1 cellular context compared by ENCODE assay signal in genomic region chrX:10165580-10166247, GRCh38.
TF ChIP-seq lines count a peak whose summit lies in the region.

No MANE protein-coding gene starts in this region.

TF ChIP-seq in HepG2, 621 proteins besides CTCF, POLR2A, EP300 and RAD21 (continued from another document):
- TF ChIP-seq ZNF407 (CRISPR knock-in tag; IDR thresholded peaks at IDR 0.05; ENCODE audit: not compliant biosample characterization) = no peak
- TF ChIP-seq ZNF556 (CRISPR knock-in tag; IDR thresholded peaks at IDR 0.05; ENCODE audit: borderline replicate concordance) = no peak
- no peak for TF ChIP-seq SKI (IDR thresholded peaks at IDR 0.05; ENCODE audit: partially characterized antibody)
- no peak for TF ChIP-seq RARG (CRISPR knock-in tag; IDR thresholded peaks at IDR 0.05; ENCODE audit: low read depth)
- no peak for TF ChIP-seq TCF12 (IDR thresholded peaks at IDR 0.05)
- no peak for TF ChIP-seq TCF12 (CRISPR knock-in tag; IDR thresholded peaks at IDR 0.05)
- no peak for TF ChIP-seq ZNF232 (CRISPR knock-in tag; IDR thresholded peaks at IDR 0.05; ENCODE audit: borderline replicate concordance)
- TF ChIP-seq GLI4 (CRISPR knock-in tag; IDR thresholded peaks at IDR 0.05; ENCODE audit: borderline replicate concordance) = no peak
- TF ChIP-seq ZNF792 (CRISPR knock-in tag; IDR thresholded peaks at IDR 0.05) = no peak
- TF ChIP-seq, protein P1, sequence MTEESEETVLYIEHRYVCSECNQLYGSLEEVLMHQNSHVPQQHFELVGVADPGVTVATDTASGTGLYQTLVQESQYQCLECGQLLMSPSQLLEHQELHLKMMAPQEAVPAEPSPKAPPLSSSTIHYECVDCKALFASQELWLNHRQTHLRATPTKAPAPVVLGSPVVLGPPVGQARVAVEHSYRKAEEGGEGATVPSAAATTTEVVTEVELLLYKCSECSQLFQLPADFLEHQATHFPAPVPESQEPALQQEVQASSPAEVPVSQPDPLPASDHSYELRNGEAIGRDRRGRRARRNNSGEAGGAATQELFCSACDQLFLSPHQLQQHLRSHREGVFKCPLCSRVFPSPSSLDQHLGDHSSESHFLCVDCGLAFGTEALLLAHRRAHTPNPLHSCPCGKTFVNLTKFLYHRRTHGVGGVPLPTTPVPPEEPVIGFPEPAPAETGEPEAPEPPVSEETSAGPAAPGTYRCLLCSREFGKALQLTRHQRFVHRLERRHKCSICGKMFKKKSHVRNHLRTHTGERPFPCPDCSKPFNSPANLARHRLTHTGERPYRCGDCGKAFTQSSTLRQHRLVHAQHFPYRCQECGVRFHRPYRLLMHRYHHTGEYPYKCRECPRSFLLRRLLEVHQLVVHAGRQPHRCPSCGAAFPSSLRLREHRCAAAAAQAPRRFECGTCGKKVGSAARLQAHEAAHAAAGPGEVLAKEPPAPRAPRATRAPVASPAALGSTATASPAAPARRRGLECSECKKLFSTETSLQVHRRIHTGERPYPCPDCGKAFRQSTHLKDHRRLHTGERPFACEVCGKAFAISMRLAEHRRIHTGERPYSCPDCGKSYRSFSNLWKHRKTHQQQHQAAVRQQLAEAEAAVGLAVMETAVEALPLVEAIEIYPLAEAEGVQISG (CRISPR knock-in tag; IDR thresholded peaks at IDR 0.05) = no peak
- TF ChIP-seq SIN3B (IDR thresholded peaks at IDR 0.05; ENCODE audit: low read length) = no peak
- TF ChIP-seq MIXL1 (CRISPR knock-in tag; IDR thresholded peaks at IDR 0.05) = no peak
- no peak for TF ChIP-seq KDM4B (CRISPR knock-in tag; IDR thresholded peaks at IDR 0.05)
- TF ChIP-seq KDM1A (CRISPR knock-in tag; IDR thresholded peaks at IDR 0.05) = no peak
- no peak for TF ChIP-seq KAT8 (CRISPR knock-in tag; IDR thresholded peaks at IDR 0.05)
- TF ChIP-seq REXO4 (CRISPR knock-in tag; IDR thresholded peaks at IDR 0.05; ENCODE audit: borderline replicate concordance) = no peak
- TF ChIP-seq CAMTA2 (CRISPR knock-in tag; IDR thresholded peaks at IDR 0.05; ENCODE audit: borderline replicate concordance) = no peak
- TF ChIP-seq GMEB2 (CRISPR knock-in tag; IDR thresholded peaks at IDR 0.05; ENCODE audit: low read depth) = no peak
